In genomic region chr2:116510117-116510671, GRCh38 we compare ENCODE assay signal across 11 cellular contexts.
DNase-seq lines count a peak whose midpoint lies in the region; ATAC-seq and TF ChIP-seq lines count a peak whose summit lies in the region.
"Had no signal": no experiment of that assay in that cellular context is flagged by ENCODE, and none has a peak within 500 bp of the region (broad histone marks: within the 10 kb centered on the region; RNA-seq: fewer than 3 reads in every experiment).

No MANE protein-coding gene starts in this region.

- H3K27me3 Mint-ChIP-seq in activated T-helper 17 cell treated with anti-CD3 and anti-CD28 coated beads, Interleukin-2, amount 50 U/mL, for 72 hours: no peaks in the 10 kb centered on the region
- H3K27me3 Mint-ChIP-seq: central memory CD8-positive, alpha-beta T cell had no signal

- no peaks in the 10 kb centered on the region for H3K9me3 ChIP-seq in OCI-LY1 (ENCODE audit: low read length)
- H3K9me3 ChIP-seq: upper lobe of left lung had no signal

- no peaks in the 10 kb centered on the region for H4K20me1 ChIP-seq in OCI-LY1 (ENCODE audit: insufficient read depth, low read length)

- no peaks in the 10 kb centered on the region for H3K9me2 ChIP-seq in OCI-LY1 (ENCODE audit: low read depth, low read length)

- H3K27me3 ChIP-seq in OCI-LY1 (ENCODE audit: insufficient read depth, low read length): no peaks in the 10 kb centered on the region
- H3K27me3 ChIP-seq: upper lobe of left lung had no signal

- no peaks in the 10 kb centered on the region for H3K4me1 Mint-ChIP-seq in activated T-helper 17 cell treated with anti-CD3 and anti-CD28 coated beads, Interleukin-2, amount 50 U/mL, for 72 hours
- H3K4me1 Mint-ChIP-seq: central memory CD8-positive, alpha-beta T cell had no signal

- TF ChIP-seq CTCF in OCI-LY1 (IDR thresholded peaks at IDR 0.05; ENCODE audit: low read length): peak; percentile 80

- peaks cover 32% of the 10 kb centered on the region for H3K9me3 Mint-ChIP-seq in activated T-helper 17 cell treated with anti-CD3 and anti-CD28 coated beads, Interleukin-2, amount 50 U/mL, for 72 hours

- no peaks in the 10 kb centered on the region for H3K36me3 ChIP-seq in OCI-LY1 (ENCODE audit: insufficient read depth, low read length)
- H3K36me3 ChIP-seq: upper lobe of left lung had no signal

- DNase-seq in COLO668 (lab: John Stamatoyannopoulos, UW; ENCODE audit: unreplicated experiment) (peak; percentile 51), globus pallidus (ENCODE audit: low spot score) (peak; percentile 50)
- DNase-seq in activated CD4-positive, alpha-beta T cell treated with anti-CD3 and anti-CD28 coated beads for 48 hours: no peak
- no peak for DNase-seq in activated CD8-positive, alpha-beta memory T cell treated with anti-CD3 and anti-CD28 coated beads, Interleukin-2, amount 50 U/mL, for 4 hours
- DNase-seq: NK-92 treated with Interleukin-12 subunit alpha and Interleukin-12 subunit beta, amount 100 ng/mL, for 24 hours; upper lobe of left lung had no signal

- no peak overlapping the region for H3K4me3 Mint-ChIP-seq in activated T-helper 17 cell treated with anti-CD3 and anti-CD28 coated beads, Interleukin-2, amount 50 U/mL, for 72 hours
- H3K4me3 Mint-ChIP-seq: central memory CD8-positive, alpha-beta T cell had no signal

- no peaks in the 10 kb centered on the region for H3K79me2 ChIP-seq in OCI-LY1 (ENCODE audit: insufficient read depth, low read length)

- H3F3A ChIP-seq in OCI-LY1 (ENCODE audit: insufficient read depth, low read length): no peaks in the 10 kb centered on the region

- H3K27ac ChIP-seq in OCI-LY1 (ENCODE audit: low read depth, low read length, poor library complexity, severe bottlenecking): no peak overlapping the region
- H3K27ac ChIP-seq: upper lobe of left lung had no signal

- no peaks in the 10 kb centered on the region for H3K4me1 ChIP-seq in OCI-LY1 (ENCODE audit: insufficient read depth, low read length, severe bottlenecking)
- H3K4me1 ChIP-seq: upper lobe of left lung had no signal

- no peak overlapping the region for H2AFZ ChIP-seq in OCI-LY1 (ENCODE audit: low read length)

- H3K27ac Mint-ChIP-seq in activated T-helper 17 cell treated with anti-CD3 and anti-CD28 coated beads, Interleukin-2, amount 50 U/mL, for 72 hours: no peak overlapping the region

- H3K9ac ChIP-seq in OCI-LY1 (ENCODE audit: low read length): no peak overlapping the region

- H3K4me2 ChIP-seq in OCI-LY1 (ENCODE audit: low read length): no peak overlapping the region

- ATAC-seq in HG02852 (IDR thresholded peaks at IDR 0.05; ENCODE audit: unreplicated experiment): peak; percentile 56
- no peak for ATAC-seq in esophagus mucosa
- no peak for ATAC-seq in activated T-helper 17 cell treated with anti-CD3 and anti-CD28 coated beads, Interleukin-2, amount 50 U/mL, for 72 hours (replicated peaks)

- H3K4me3 ChIP-seq in OCI-LY1 (ENCODE audit: low read depth, low read length, poor library complexity, severe bottlenecking): no peak overlapping the region
- H3K4me3 ChIP-seq: upper lobe of left lung had no signal

- H3K36me3 Mint-ChIP-seq in activated T-helper 17 cell treated with anti-CD3 and anti-CD28 coated beads, Interleukin-2, amount 50 U/mL, for 72 hours (ENCODE audit: low read depth): no peaks in the 10 kb centered on the region

Comparison
In these comparisons a context has a peak if more than half of its experiments do, and no peak if none do; other contexts are left out.
1. DNase-seq: peak in COLO668 (single experiment) and globus pallidus (single experiment); none in activated CD4-positive, alpha-beta T cell treated with anti-CD3 and anti-CD28 coated beads for 48 hours (single experiment) and activated CD8-positive, alpha-beta memory T cell treated with anti-CD3 and anti-CD28 coated beads, Interleukin-2, amount 50 U/mL, for 4 hours (single experiment).